22 cellular contexts compared by ENCODE assay signal in the genomic region with DNA sequence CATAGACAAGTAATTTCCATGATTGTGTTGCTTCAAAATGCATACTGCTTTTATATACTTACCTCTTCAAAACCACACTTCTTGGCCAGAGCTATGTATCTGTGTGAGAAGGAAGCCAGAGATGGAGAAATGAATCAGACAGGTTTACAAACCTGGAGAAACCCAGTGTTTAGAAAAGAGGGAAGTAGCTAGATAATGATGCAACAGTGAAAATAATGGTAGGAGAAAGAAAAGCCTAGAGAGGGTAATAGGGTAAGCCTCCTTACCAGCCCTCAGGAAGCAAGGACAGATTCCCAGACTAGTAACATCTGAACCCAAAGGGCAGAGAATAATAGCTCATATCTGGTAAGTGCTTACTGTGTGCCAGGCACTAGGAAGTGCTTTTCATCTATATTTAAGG.
"Had no signal": no experiment of that assay in that cellular context is flagged by ENCODE, and none has a peak within 500 bp of the region (broad histone marks: within the 10 kb centered on the region; RNA-seq: fewer than 3 reads in every experiment).

No MANE protein-coding gene starts in this region.

- H3K27ac Mint-ChIP-seq: activated CD4-positive, alpha-beta memory T cell treated with anti-CD3 and anti-CD28 coated beads for 36 hours; activated CD8-positive, alpha-beta memory T cell treated with anti-CD3 and anti-CD28 coated beads, Interleukin-2, amount 10 ng/mL, durations not matched to agents 7 days and 5 days; activated naive CD4-positive, alpha-beta T cell treated with anti-CD3 and anti-CD28 coated beads, Interleukin-2, amount 50 U/mL, for 24 hours; natural killer cell; progenitor cell of endocrine pancreas had no signal

- H3K4me3 Mint-ChIP-seq: activated CD4-positive, alpha-beta memory T cell treated with anti-CD3 and anti-CD28 coated beads for 36 hours; activated CD8-positive, alpha-beta memory T cell treated with anti-CD3 and anti-CD28 coated beads, Interleukin-2, amount 10 ng/mL, durations not matched to agents 7 days and 5 days; activated naive CD4-positive, alpha-beta T cell treated with anti-CD3 and anti-CD28 coated beads, Interleukin-2, amount 50 U/mL, for 24 hours; natural killer cell had no signal

- H3K27me3 Mint-ChIP-seq: activated CD4-positive, alpha-beta memory T cell treated with anti-CD3 and anti-CD28 coated beads for 36 hours; activated CD8-positive, alpha-beta memory T cell treated with anti-CD3 and anti-CD28 coated beads, Interleukin-2, amount 10 ng/mL, durations not matched to agents 7 days and 5 days; activated naive CD4-positive, alpha-beta T cell treated with anti-CD3 and anti-CD28 coated beads, Interleukin-2, amount 50 U/mL, for 24 hours had no signal

- ATAC-seq: activated CD8-positive, alpha-beta memory T cell treated with anti-CD3 and anti-CD28 coated beads, Interleukin-2, amount 10 ng/mL, durations not matched to agents 7 days and 5 days; foreskin keratinocyte; natural killer cell had no signal

- H3K27ac ChIP-seq: adrenal gland, colonic mucosa, foreskin keratinocyte, tibial nerve, uterus had no signal

- DNase-seq: activated CD4-positive, alpha-beta memory T cell treated with anti-CD3 and anti-CD28 coated beads for 36 hours; activated CD4-positive, alpha-beta T cell treated with anti-CD3 and anti-CD28 coated beads for 1 hour; activated CD8-positive, alpha-beta memory T cell treated with anti-CD3 and anti-CD28 coated beads, Interleukin-2, amount 10 ng/mL, durations not matched to agents 7 days and 5 days; activated T-cell treated with anti-CD3 and anti-CD28 coated beads, Interleukin-2, amount 50 U/mL, for 1 hour; adrenal gland; central memory CD4-positive, alpha-beta T cell; colonic mucosa; foreskin keratinocyte; glutamatergic neuron; kidney glomerular epithelial cell; mesendoderm; natural killer cell; nucleus accumbens; right cardiac atrium; small intestine; stimulated activated CD4-positive, alpha-beta T cell treated with anti-CD3 and anti-CD28 coated beads, Interleukin-4, amount 100 ng/mL, for 24 hours; stimulated activated naive CD4-positive, alpha-beta T cell treated with Interleukin-2 at 50 U/mL for 16 hours; substantia nigra; uterus had no signal

- H3K36me3 Mint-ChIP-seq: activated CD4-positive, alpha-beta memory T cell treated with anti-CD3 and anti-CD28 coated beads for 36 hours; activated CD8-positive, alpha-beta memory T cell treated with anti-CD3 and anti-CD28 coated beads, Interleukin-2, amount 10 ng/mL, durations not matched to agents 7 days and 5 days; activated naive CD4-positive, alpha-beta T cell treated with anti-CD3 and anti-CD28 coated beads, Interleukin-2, amount 50 U/mL, for 24 hours; natural killer cell had no signal

- H3K4me1 Mint-ChIP-seq: activated CD8-positive, alpha-beta memory T cell treated with anti-CD3 and anti-CD28 coated beads, Interleukin-2, amount 10 ng/mL, durations not matched to agents 7 days and 5 days; activated naive CD4-positive, alpha-beta T cell treated with anti-CD3 and anti-CD28 coated beads, Interleukin-2, amount 50 U/mL, for 24 hours; natural killer cell had no signal
